13 cellular contexts compared by ENCODE assay signal in genomic region chr12:120719496-120720233, GRCh38. TPM values are rescaled to one million over a fixed set of nuclear protein-coding genes. Genes with fewer than 3 reads are reported as not detected.
A peak's percentile ranks its signal among the peaks of the same experiment; 100 is the strongest.
DNase-seq lines count a peak whose midpoint lies in the region; ATAC-seq, FAIRE-seq and TF ChIP-seq lines count a peak whose summit lies in the region.
"Had no signal": no experiment of that assay in that cellular context is flagged by ENCODE, and none has a peak within 500 bp of the region (broad histone marks: within the 10 kb centered on the region; RNA-seq: fewer than 3 reads in every experiment).

No MANE protein-coding gene starts in this region.

- WGBS in stomach, 5 donors, result 33 to 63% (median 42%) methylated on average over 11 of the region's 11 CpGs

- H3K27ac ChIP-seq in layer of hippocampus (ENCODE audit: low read depth, low read length), result peak overlapping the region; percentile 55
- H3K27ac ChIP-seq in stomach, result peak overlapping the region; percentile 10 to 43 (median 27)

- no peak for TF ChIP-seq EP300 in stomach (IDR thresholded peaks at IDR 0.05)

- no peak for DNase-seq in activated CD4-positive, alpha-beta T cell treated with anti-CD3 and anti-CD28 coated beads, Interleukin-2, amount 10 ng/mL, durations not matched to agents 7 days and 5 days
- DNase-seq in activated CD4-positive, alpha-beta T cell treated with anti-CD3 and anti-CD28 coated beads, Interleukin-2, amount 50 U/mL, for 4 hours, result no peak
- no peak for DNase-seq in activated T-helper 1 cell treated with anti-CD3 and anti-CD28 coated beads, Interleukin-12 subunit alpha, Interleukin-12 subunit beta, Interleukin-2, Interleukin-4 antibody, amounts not matched to agents 30 ng/mL and 10 ng/mL and 1 ng/mL, durations not matched to agents 14 hours and 24 hours and 36 hours (ENCODE audit: low spot score)
- DNase-seq in stomach (peak; percentile 37), natural killer cell (no peak), dedifferentiated amniotic fluid mesenchymal stem cell (ENCODE audit: extremely low spot score) (no peak), H54 (ENCODE audit: insufficient read length, low spot score) (no peak)
- DNase-seq: activated CD4-positive, alpha-beta T cell treated with anti-CD3 and anti-CD28 coated beads for 1 hour; activated T-cell treated with anti-CD3 and anti-CD28 coated beads, Interleukin-2, amount 50 U/mL, for 48 hours; NCI-H2227 treated with DMSO at 0.1 percent for 48 hours; stimulated activated CD4-positive, alpha-beta T cell treated with anti-CD3 and anti-CD28 coated beads, Interleukin-12 subunit alpha, Interleukin-12 subunit beta, amount 100 ng/mL, for 4 hours had no signal

- TF ChIP-seq POLR2A in stomach (IDR thresholded peaks at IDR 0.05) (no peak), H54 (IDR thresholded peaks at IDR 0.05; ENCODE audit: low read depth, low read length) (no peak)

- POLR2A ChIA-PET in activated CD4-positive, alpha-beta T cell treated with anti-CD3 and anti-CD28 coated beads, Interleukin-2, amount 10 ng/mL, durations not matched to agents 7 days and 5 days (lab: Charles Lee), result interaction anchor here (0.6 kb wide), 1 partner anchor 124 kb away, joined by 3 read pairs; no protein-coding TSS in a partner anchor

- peaks cover 57% of the 10 kb centered on the region for H3K36me3 Mint-ChIP-seq in activated CD4-positive, alpha-beta T cell treated with anti-CD3 and anti-CD28 coated beads, Interleukin-2, amount 10 ng/mL, durations not matched to agents 7 days and 5 days (ENCODE audit: low read depth)
- H3K36me3 Mint-ChIP-seq in activated T-helper 1 cell treated with anti-CD3 and anti-CD28 coated beads, Interleukin-12 subunit alpha, Interleukin-12 subunit beta, Interleukin-2, Interleukin-4 antibody, amounts not matched to agents 30 ng/mL and 10 ng/mL and 1 ng/mL, durations not matched to agents 14 hours and 24 hours and 36 hours (ENCODE audit: low read depth), result peaks cover 45% of the 10 kb centered on the region
- H3K36me3 Mint-ChIP-seq in natural killer cell, result peaks cover 8% of the 10 kb centered on the region

- FAIRE-seq in H54 (lab: Jason Lieb, UNC), result no peak
- FAIRE-seq: A549 had no signal

- H3K4me1 ChIP-seq in stomach, result peaks cover 14 to 38% (median 21%) of the 10 kb centered on the region in 4 donors

- CTCF ChIA-PET in activated CD4-positive, alpha-beta T cell treated with anti-CD3 and anti-CD28 coated beads, Interleukin-2, amount 10 ng/mL, durations not matched to agents 7 days and 5 days (lab: Charles Lee), result interaction anchor here (0.9 to 1.1 kb wide), 3 partner anchors 71 to 90 kb away, joined by 3 to 4 read pairs (median 3); no protein-coding TSS in a partner anchor

- TF ChIP-seq CTCF in stomach (IDR thresholded peaks at IDR 0.05) (no peak), natural killer cell (IDR thresholded peaks at IDR 0.05) (no peak)

- no peak for ATAC-seq in natural killer cell

- H3K27ac Mint-ChIP-seq in activated CD4-positive, alpha-beta T cell treated with anti-CD3 and anti-CD28 coated beads, Interleukin-2, amount 10 ng/mL, durations not matched to agents 7 days and 5 days, result peak overlapping the region; percentile 76
- peak overlapping the region; percentile 36 for H3K27ac Mint-ChIP-seq in activated T-helper 1 cell treated with anti-CD3 and anti-CD28 coated beads, Interleukin-12 subunit alpha, Interleukin-12 subunit beta, Interleukin-2, Interleukin-4 antibody, amounts not matched to agents 30 ng/mL and 10 ng/mL and 1 ng/mL, durations not matched to agents 14 hours and 24 hours and 36 hours
- no peak overlapping the region for H3K27ac Mint-ChIP-seq in natural killer cell

- H3K9me3 Mint-ChIP-seq in activated CD4-positive, alpha-beta T cell treated with anti-CD3 and anti-CD28 coated beads, Interleukin-2, amount 10 ng/mL, durations not matched to agents 7 days and 5 days, result no peaks in the 10 kb centered on the region
- H3K9me3 Mint-ChIP-seq in activated T-helper 1 cell treated with anti-CD3 and anti-CD28 coated beads, Interleukin-12 subunit alpha, Interleukin-12 subunit beta, Interleukin-2, Interleukin-4 antibody, amounts not matched to agents 30 ng/mL and 10 ng/mL and 1 ng/mL, durations not matched to agents 14 hours and 24 hours and 36 hours, result no peaks in the 10 kb centered on the region
- H3K9me3 Mint-ChIP-seq in natural killer cell, result no peaks in the 10 kb centered on the region

- H3K4me3 ChIP-seq in stomach, result no peak overlapping the region
- H3K4me3 ChIP-seq: A549 had no signal

- H3K27me3 Mint-ChIP-seq in activated CD4-positive, alpha-beta T cell treated with anti-CD3 and anti-CD28 coated beads, Interleukin-2, amount 10 ng/mL, durations not matched to agents 7 days and 5 days, result no peaks in the 10 kb centered on the region
- no peaks in the 10 kb centered on the region for H3K27me3 Mint-ChIP-seq in activated T-helper 1 cell treated with anti-CD3 and anti-CD28 coated beads, Interleukin-12 subunit alpha, Interleukin-12 subunit beta, Interleukin-2, Interleukin-4 antibody, amounts not matched to agents 30 ng/mL and 10 ng/mL and 1 ng/mL, durations not matched to agents 14 hours and 24 hours and 36 hours (ENCODE audit: insufficient read depth)
- no peaks in the 10 kb centered on the region for H3K27me3 Mint-ChIP-seq in natural killer cell (ENCODE audit: low read depth in 2 of 2)

- H3K4me1 Mint-ChIP-seq in activated CD4-positive, alpha-beta T cell treated with anti-CD3 and anti-CD28 coated beads, Interleukin-2, amount 10 ng/mL, durations not matched to agents 7 days and 5 days, result peaks cover 29% of the 10 kb centered on the region
- peaks cover 25% of the 10 kb centered on the region for H3K4me1 Mint-ChIP-seq in activated T-helper 1 cell treated with anti-CD3 and anti-CD28 coated beads, Interleukin-12 subunit alpha, Interleukin-12 subunit beta, Interleukin-2, Interleukin-4 antibody, amounts not matched to agents 30 ng/mL and 10 ng/mL and 1 ng/mL, durations not matched to agents 14 hours and 24 hours and 36 hours (ENCODE audit: low read depth)
- peaks cover 3% of the 10 kb centered on the region in 2 donors for H3K4me1 Mint-ChIP-seq in natural killer cell

- intact Hi-C loops in activated T-helper 1 cell treated with anti-CD3 and anti-CD28 coated beads, Interleukin-12 subunit alpha, Interleukin-12 subunit beta, Interleukin-2, Interleukin-4 antibody, amounts not matched to agents 30 ng/mL and 10 ng/mL and 1 ng/mL, durations not matched to agents 14 hours and 24 hours and 36 hours (cut with micrococcal nuclease), result loop anchor here (10.0 kb wide), 1 partner anchor 375 kb away; no protein-coding TSS in a partner anchor
- intact Hi-C loops in stomach (cut with DNase I; ENCODE audit: low total_unique reads) (loop anchor here (10.0 kb wide), 1 partner anchor 135 kb away; the partner anchor contains the start of gene POP5), natural killer cell (cut with micrococcal nuclease) (no loop called here)

- peaks cover 73 to 93% (median 93%) of the 10 kb centered on the region in 4 donors for H3K36me3 ChIP-seq in stomach

- no peak overlapping the region for H3K4me3 Mint-ChIP-seq in activated CD4-positive, alpha-beta T cell treated with anti-CD3 and anti-CD28 coated beads, Interleukin-2, amount 10 ng/mL, durations not matched to agents 7 days and 5 days
- no peak overlapping the region for H3K4me3 Mint-ChIP-seq in activated T-helper 1 cell treated with anti-CD3 and anti-CD28 coated beads, Interleukin-12 subunit alpha, Interleukin-12 subunit beta, Interleukin-2, Interleukin-4 antibody, amounts not matched to agents 30 ng/mL and 10 ng/mL and 1 ng/mL, durations not matched to agents 14 hours and 24 hours and 36 hours
- H3K4me3 Mint-ChIP-seq in natural killer cell, result no peak overlapping the region

- H3K9me3 ChIP-seq in stomach, result no peaks in the 10 kb centered on the region
- H3K9me3 ChIP-seq: A549 had no signal

- H3K27me3 ChIP-seq in layer of hippocampus (ENCODE audit: control insufficient read depth, insufficient read depth, low read length), result no peaks in the 10 kb centered on the region
- H3K27me3 ChIP-seq in stomach, result no peaks in the 10 kb centered on the region

RNA-seq across cellular contexts. Expression of gene ACADS, which starts 6.0 kb away (rescaled TPM):
- total RNA-seq in activated CD4-positive, alpha-beta T cell treated with anti-CD3 and anti-CD28 coated beads, Interleukin-2, amount 10 ng/mL, durations not matched to agents 7 days and 5 days, result 10 to 100 TPM; 15.5 to 20.1 TPM
- total RNA-seq in activated T-helper 1 cell treated with anti-CD3 and anti-CD28 coated beads, Interleukin-12 subunit alpha, Interleukin-12 subunit beta, Interleukin-2, Interleukin-4 antibody, amounts not matched to agents 30 ng/mL and 10 ng/mL and 1 ng/mL, durations not matched to agents 14 hours and 24 hours and 36 hours, result 10.8 and 11.1 TPM in 2 replicates
- 100 to 1,000 TPM in 2 of 5 donors, 10 to 100 TPM in 3; 16.5 to 313 (median 28.5) TPM for total RNA-seq in stomach
- polyA plus RNA-seq in stomach, result 10 to 100 TPM; 31.1 to 60.6 (median 46.3) TPM
- total RNA-seq in natural killer cell, result 10 to 100 TPM; 14.9 to 18.6 (median 15.5) TPM

RNA-seq across cellular contexts. Expression of gene UNC119B, which starts 9.4 kb away (rescaled TPM):
- 10 to 100 TPM; 18.3 to 21.7 TPM for total RNA-seq in activated CD4-positive, alpha-beta T cell treated with anti-CD3 and anti-CD28 coated beads, Interleukin-2, amount 10 ng/mL, durations not matched to agents 7 days and 5 days
- 24.2 and 24.6 TPM in 2 replicates for total RNA-seq in activated T-helper 1 cell treated with anti-CD3 and anti-CD28 coated beads, Interleukin-12 subunit alpha, Interleukin-12 subunit beta, Interleukin-2, Interleukin-4 antibody, amounts not matched to agents 30 ng/mL and 10 ng/mL and 1 ng/mL, durations not matched to agents 14 hours and 24 hours and 36 hours
- total RNA-seq in stomach (10 to 100 TPM in 4 of 5 donors, 1 to 10 TPM in 1; 8.2 to 26.8 (median 19.7) TPM), natural killer cell (10 to 100 TPM; 10.7 to 11.6 (median 11.6) TPM)
- 10 to 100 TPM in 2 of 3 donors, 1 to 10 TPM in 1; 9.6 to 14.6 (median 12.5) TPM for polyA plus RNA-seq in stomach

RNA-seq across cellular contexts. Expression of gene MLEC, which starts 32.7 kb away (rescaled TPM):
- total RNA-seq in activated CD4-positive, alpha-beta T cell treated with anti-CD3 and anti-CD28 coated beads, Interleukin-2, amount 10 ng/mL, durations not matched to agents 7 days and 5 days, result 10 to 100 TPM; 80.5 to 94.4 TPM
- total RNA-seq in activated T-helper 1 cell treated with anti-CD3 and anti-CD28 coated beads, Interleukin-12 subunit alpha, Interleukin-12 subunit beta, Interleukin-2, Interleukin-4 antibody, amounts not matched to agents 30 ng/mL and 10 ng/mL and 1 ng/mL, durations not matched to agents 14 hours and 24 hours and 36 hours, result 139 and 150 TPM in 2 replicates
- 1,000 to 10,000 TPM in 1 of 5 donors, 10 to 100 TPM in 4; 22.2 to 1,695 (median 86.6) TPM for total RNA-seq in stomach
- 10 to 100 TPM; 15.1 to 28.4 (median 17.1) TPM for polyA plus RNA-seq in stomach
- total RNA-seq in natural killer cell, result 10 to 100 TPM; 47.4 to 52.8 (median 49.6) TPM

Comparison
In these comparisons a context has a peak if more than half of its experiments do, and no peak if none do; other contexts are left out.
1. H3K27ac Mint-ChIP-seq: peak in activated CD4-positive, alpha-beta T cell treated with anti-CD3 and anti-CD28 coated beads, Interleukin-2, amount 10 ng/mL, durations not matched to agents 7 days and 5 days (single experiment) and activated T-helper 1 cell treated with anti-CD3 and anti-CD28 coated beads, Interleukin-12 subunit alpha, Interleukin-12 subunit beta, Interleukin-2, Interleukin-4 antibody, amounts not matched to agents 30 ng/mL and 10 ng/mL and 1 ng/mL, durations not matched to agents 14 hours and 24 hours and 36 hours (single experiment); none in natural killer cell (0 of 2).